ENCODE assay signal across 11 cellular contexts in the genomic region with DNA sequence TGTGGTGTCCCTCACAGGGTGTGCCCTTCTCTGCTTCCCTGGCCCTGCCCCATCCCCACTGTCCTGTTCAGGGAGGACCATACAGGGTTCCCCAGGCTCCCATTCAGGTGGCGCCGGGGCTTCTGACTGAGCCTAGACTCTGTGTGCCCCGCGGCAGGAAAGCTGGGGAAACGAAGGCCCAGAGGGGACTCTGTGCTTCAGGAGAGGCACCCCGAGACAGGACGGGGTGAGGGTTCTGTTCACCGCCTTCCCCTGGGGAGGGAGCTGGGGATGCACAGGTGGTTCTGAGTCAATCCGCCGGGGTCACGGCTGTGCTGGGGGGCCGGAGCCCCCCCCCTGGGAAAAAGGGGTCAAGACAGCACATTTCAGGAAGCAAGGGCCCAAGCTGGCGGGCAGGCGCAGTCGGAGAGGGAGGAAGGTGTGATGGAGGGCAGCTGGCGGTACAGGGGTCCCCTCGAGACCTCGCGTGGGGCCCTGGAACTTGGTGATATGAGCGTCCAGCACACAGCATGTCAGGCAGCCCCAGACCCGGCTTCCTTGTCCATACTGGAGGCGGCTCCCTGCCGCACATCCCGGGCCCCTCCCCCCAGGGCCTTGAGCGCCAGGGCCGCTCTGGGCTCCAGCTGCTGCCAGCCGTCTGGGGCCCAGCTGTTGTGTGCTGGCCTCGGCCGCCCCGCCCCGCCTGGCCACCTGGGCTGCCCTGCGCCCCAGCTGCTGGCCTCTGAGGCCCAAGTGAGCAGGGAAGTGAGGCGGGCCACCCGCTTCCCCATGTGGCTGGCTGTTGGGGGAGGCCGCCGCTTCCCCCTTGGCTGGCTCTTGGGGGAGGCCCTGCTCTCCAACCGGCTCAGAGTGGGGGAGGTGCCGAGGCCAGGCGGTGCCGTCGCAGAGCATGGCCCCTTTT. TPM values are rescaled to one million over a fixed set of nuclear protein-coding genes. Genes with fewer than 3 reads are reported as not detected.
DNase-seq lines count a peak whose midpoint lies in the region; ATAC-seq and TF ChIP-seq lines count a peak whose summit lies in the region.
"Had no signal": no experiment of that assay in that cellular context is flagged by ENCODE, and none has a peak within 500 bp of the region (broad histone marks: within the 10 kb centered on the region; RNA-seq: fewer than 3 reads in every experiment).

No MANE protein-coding gene starts in this region.

- H3K4me3 ChIP-seq in SU-DHL-6 (ENCODE audit: insufficient read depth, low read length, poor library complexity, severe bottlenecking): peak overlapping the region; percentile 37
- peak overlapping the region in 1 of 4 donors; percentile 25 for H3K4me3 ChIP-seq in upper lobe of left lung

- no peaks in the 10 kb centered on the region for H3K79me2 ChIP-seq in SU-DHL-6 (ENCODE audit: insufficient read depth, low read length)

- no peak for TF ChIP-seq CTCF in activated CD8-positive, alpha-beta T cell treated with anti-CD3 and anti-CD28 coated beads for 36 hours (IDR thresholded peaks at IDR 0.05)
- TF ChIP-seq CTCF in SU-DHL-6 (IDR thresholded peaks at IDR 0.05; ENCODE audit: insufficient read depth, low read length, poor library complexity, severe bottlenecking) (no peak), upper lobe of left lung (IDR thresholded peaks at IDR 0.05) (no peak)

- H3K27me3 Mint-ChIP-seq in activated CD8-positive, alpha-beta T cell treated with anti-CD3 and anti-CD28 coated beads for 36 hours: peaks cover 6% of the 10 kb centered on the region
- H3K27me3 Mint-ChIP-seq in activated CD8-positive, alpha-beta T cell treated with anti-CD3 and anti-CD28 coated beads, Interleukin-2, amount 10 ng/mL, durations not matched to agents 7 days and 5 days (ENCODE audit: low read depth): peaks cover 26% of the 10 kb centered on the region

- WGBS in upper lobe of left lung, 2 donors: 31 to 46% methylated on average over 19 to 30 of the region's 41 CpGs

- H3K4me3 Mint-ChIP-seq in activated CD8-positive, alpha-beta T cell treated with anti-CD3 and anti-CD28 coated beads for 36 hours: peak overlapping the region; percentile 15
- H3K4me3 Mint-ChIP-seq in activated CD8-positive, alpha-beta T cell treated with anti-CD3 and anti-CD28 coated beads, Interleukin-2, amount 10 ng/mL, durations not matched to agents 7 days and 5 days: no peak overlapping the region

- peak in 1 of 4 donors; percentile 35 for TF ChIP-seq EP300 in upper lobe of left lung (IDR thresholded peaks at IDR 0.05)

- H3K9ac ChIP-seq in SU-DHL-6 (ENCODE audit: low read length): peak overlapping the region; percentile 57

- H3K4me2 ChIP-seq in SU-DHL-6 (ENCODE audit: low read depth, low read length, poor library complexity, severe bottlenecking): peak overlapping the region; percentile 57

- POLR2A ChIA-PET in activated CD8-positive, alpha-beta T cell treated with anti-CD3 and anti-CD28 coated beads for 36 hours (lab: Charles Lee): interaction anchor here (0.9 to 3.2 kb wide), 8 partner anchors 8 to 97 kb away, joined by 3 to 22 read pairs (median 4); partner anchors contain the start of gene ASPSCR1
- POLR2A ChIA-PET in activated CD8-positive, alpha-beta T cell treated with anti-CD3 and anti-CD28 coated beads, Interleukin-2, amount 10 ng/mL, durations not matched to agents 7 days and 5 days (lab: Charles Lee): interaction anchor here (1.1 to 1.9 kb wide), 2 partner anchors 10 to 12 kb away, joined by 3 to 7 read pairs; no protein-coding TSS in a partner anchor

- no peaks in the 10 kb centered on the region for H3K9me2 ChIP-seq in SU-DHL-6 (replicated peaks; ENCODE audit: insufficient read depth, low read length)

- H3K27me3 ChIP-seq in SU-DHL-6 (ENCODE audit: low read length): no peaks in the 10 kb centered on the region
- peaks cover 0 to 16% (median 4%) of the 10 kb centered on the region in 4 donors for H3K27me3 ChIP-seq in upper lobe of left lung

- DNase-seq in activated CD8-positive, alpha-beta T cell treated with anti-CD3 and anti-CD28 coated beads for 36 hours: peak; percentile 46
- DNase-seq in activated CD8-positive, alpha-beta T cell treated with anti-CD3 and anti-CD28 coated beads, Interleukin-2, amount 10 ng/mL, durations not matched to agents 7 days and 5 days: no peak
- DNase-seq in islet precursor cell: peak; percentile 85
- peak; percentile 47 to 92 for DNase-seq in upper lobe of left lung
- DNase-seq in GM19240 (ENCODE audit: insufficient read length, low spot score): no peak
- no peak for DNase-seq in cerebellum (ENCODE audit: low spot score)
- DNase-seq in A172 (ENCODE audit: low spot score): no peak
- DNase-seq: activated T-cell treated with anti-CD3 and anti-CD28 coated beads, Interleukin-2, amount 50 U/mL, for 24 hours; foreskin keratinocyte; NCI-H187 had no signal

- no peaks in the 10 kb centered on the region for H4K20me1 ChIP-seq in SU-DHL-6 (ENCODE audit: low read depth, low read length)

- H3K4me1 ChIP-seq in upper lobe of left lung: peaks cover 19 to 42% (median 22%) of the 10 kb centered on the region in 4 donors
- H3K4me1 ChIP-seq: foreskin keratinocyte had no signal

- H3K9me3 Mint-ChIP-seq in activated CD8-positive, alpha-beta T cell treated with anti-CD3 and anti-CD28 coated beads for 36 hours: no peaks in the 10 kb centered on the region
- H3K9me3 Mint-ChIP-seq in activated CD8-positive, alpha-beta T cell treated with anti-CD3 and anti-CD28 coated beads, Interleukin-2, amount 10 ng/mL, durations not matched to agents 7 days and 5 days (ENCODE audit: insufficient read depth): no peaks in the 10 kb centered on the region
- H3K9me3 Mint-ChIP-seq: activated T-cell treated with anti-CD3 and anti-CD28 coated beads, Interleukin-2, amount 50 U/mL, for 24 hours had no signal

- CTCF ChIA-PET in activated CD8-positive, alpha-beta T cell treated with anti-CD3 and anti-CD28 coated beads for 36 hours (lab: Charles Lee): interaction anchor here (0.6 to 3.6 kb wide), 6 partner anchors 39 to 98 kb away, joined by 3 to 23 read pairs (median 4); partner anchors contain the start of genes DCXR, MAFG and RAC3
- CTCF ChIA-PET in activated CD8-positive, alpha-beta T cell treated with anti-CD3 and anti-CD28 coated beads, Interleukin-2, amount 10 ng/mL, durations not matched to agents 7 days and 5 days (lab: Charles Lee): interaction anchor here (1.0 to 1.4 kb wide), 3 partner anchors 53 to 64 kb away, joined by 3 to 5 read pairs (median 4); partner anchors contain the start of genes CENPX and LRRC45

- H3K27ac ChIP-seq in SU-DHL-6 (ENCODE audit: low read depth, low read length) (peak overlapping the region; percentile 75), upper lobe of left lung (peak overlapping the region; percentile 17 to 78 (median 56))
- H3K27ac ChIP-seq: foreskin keratinocyte had no signal

- H3K36me3 Mint-ChIP-seq in activated CD8-positive, alpha-beta T cell treated with anti-CD3 and anti-CD28 coated beads for 36 hours (ENCODE audit: low read depth): no peaks in the 10 kb centered on the region
- H3K36me3 Mint-ChIP-seq in activated CD8-positive, alpha-beta T cell treated with anti-CD3 and anti-CD28 coated beads, Interleukin-2, amount 10 ng/mL, durations not matched to agents 7 days and 5 days (ENCODE audit: low read depth): no peaks in the 10 kb centered on the region

- H3K9me3 ChIP-seq in SU-DHL-6 (ENCODE audit: insufficient read depth, low read length): no peaks in the 10 kb centered on the region
- no peaks in the 10 kb centered on the region for H3K9me3 ChIP-seq in upper lobe of left lung

- no peaks in the 10 kb centered on the region for H3K36me3 ChIP-seq in SU-DHL-6 (ENCODE audit: low read length)
- H3K36me3 ChIP-seq in upper lobe of left lung: no peaks in the 10 kb centered on the region

- peak; percentile 8 for ATAC-seq in activated CD8-positive, alpha-beta T cell treated with anti-CD3 and anti-CD28 coated beads for 36 hours
- no peak for ATAC-seq in activated CD8-positive, alpha-beta T cell treated with anti-CD3 and anti-CD28 coated beads, Interleukin-2, amount 10 ng/mL, durations not matched to agents 7 days and 5 days
- ATAC-seq in upper lobe of left lung (ENCODE audit: low FRiP score in 2 of 2): peak; percentile 11 to 52
- ATAC-seq: foreskin keratinocyte had no signal

- peaks cover 33% of the 10 kb centered on the region for H3F3A ChIP-seq in SU-DHL-6 (ENCODE audit: insufficient read depth)

- intact Hi-C loops in activated CD8-positive, alpha-beta T cell treated with anti-CD3 and anti-CD28 coated beads for 36 hours (cut with micrococcal nuclease): no loop called here

- H2AFZ ChIP-seq in SU-DHL-6 (ENCODE audit: low read depth, low read length, severe bottlenecking): no peak overlapping the region

- TF ChIP-seq POLR2A in upper lobe of left lung (IDR thresholded peaks at IDR 0.05): no peak

- peaks cover 17% of the 10 kb centered on the region for H3K4me1 Mint-ChIP-seq in activated CD8-positive, alpha-beta T cell treated with anti-CD3 and anti-CD28 coated beads for 36 hours (ENCODE audit: low read depth)
- peaks cover 23% of the 10 kb centered on the region for H3K4me1 Mint-ChIP-seq in activated CD8-positive, alpha-beta T cell treated with anti-CD3 and anti-CD28 coated beads, Interleukin-2, amount 10 ng/mL, durations not matched to agents 7 days and 5 days (ENCODE audit: low read depth)

- H3K27ac Mint-ChIP-seq in activated CD8-positive, alpha-beta T cell treated with anti-CD3 and anti-CD28 coated beads for 36 hours: no peak overlapping the region
- no peak overlapping the region for H3K27ac Mint-ChIP-seq in activated CD8-positive, alpha-beta T cell treated with anti-CD3 and anti-CD28 coated beads, Interleukin-2, amount 10 ng/mL, durations not matched to agents 7 days and 5 days
- H3K27ac Mint-ChIP-seq: activated T-cell treated with anti-CD3 and anti-CD28 coated beads, Interleukin-2, amount 50 U/mL, for 24 hours had no signal

RNA-seq across cellular contexts. Expression of gene NOTUM, which starts 5.6 kb away (rescaled TPM):
- under 1 TPM; 0.41 to 0.49 TPM for total RNA-seq in activated CD8-positive, alpha-beta T cell treated with anti-CD3 and anti-CD28 coated beads for 36 hours
- under 1 TPM; 0.29 to 0.42 TPM for total RNA-seq in activated CD8-positive, alpha-beta T cell treated with anti-CD3 and anti-CD28 coated beads, Interleukin-2, amount 10 ng/mL, durations not matched to agents 7 days and 5 days
- total RNA-seq in upper lobe of left lung (1 to 10 TPM in 5 of 6 donors, under 1 TPM in 1; 0.89 to 5.0 (median 2.3) TPM), cerebellum (0.27 TPM)
- total RNA-seq in A172 (2014; rRNA removed; shearing (Covaris generic)): 0.14 and 1.9 TPM in 2 replicates
- total RNA-seq: foreskin keratinocyte had no signal

RNA-seq across cellular contexts. Expression of gene ASPSCR1, which starts 10.8 kb away (rescaled TPM):
- total RNA-seq in activated CD8-positive, alpha-beta T cell treated with anti-CD3 and anti-CD28 coated beads for 36 hours: 10 to 100 TPM; 18.7 to 24.5 TPM
- 10 to 100 TPM; 27.0 to 33.7 TPM for total RNA-seq in activated CD8-positive, alpha-beta T cell treated with anti-CD3 and anti-CD28 coated beads, Interleukin-2, amount 10 ng/mL, durations not matched to agents 7 days and 5 days
- total RNA-seq in upper lobe of left lung (10 to 100 TPM; 26.0 to 96.4 (median 56.1) TPM), cerebellum (22.3 TPM)
- 22.4 and 25.8 TPM in 2 replicates for total RNA-seq in A172 (2014; rRNA removed; shearing (Covaris generic))

RNA-seq across cellular contexts. Expression of gene MYADML2, which starts 19.6 kb away (rescaled TPM):
- total RNA-seq in activated CD8-positive, alpha-beta T cell treated with anti-CD3 and anti-CD28 coated beads for 36 hours: not detected
- not detected for total RNA-seq in activated CD8-positive, alpha-beta T cell treated with anti-CD3 and anti-CD28 coated beads, Interleukin-2, amount 10 ng/mL, durations not matched to agents 7 days and 5 days
- total RNA-seq in upper lobe of left lung: not detected
- 0.36 TPM for total RNA-seq in cerebellum
- not detected in 2 replicates for total RNA-seq in A172 (2014; rRNA removed; shearing (Covaris generic))
- total RNA-seq: foreskin keratinocyte had no signal

RNA-seq across cellular contexts. Expression of gene PYCR1, which starts 29.5 kb away (rescaled TPM):
- 100 to 1,000 TPM; 140 to 141 TPM for total RNA-seq in activated CD8-positive, alpha-beta T cell treated with anti-CD3 and anti-CD28 coated beads for 36 hours
- total RNA-seq in activated CD8-positive, alpha-beta T cell treated with anti-CD3 and anti-CD28 coated beads, Interleukin-2, amount 10 ng/mL, durations not matched to agents 7 days and 5 days: 10 to 100 TPM; 35.5 to 38.1 TPM
- total RNA-seq in upper lobe of left lung (10 to 100 TPM in 4 of 6 donors, 1 to 10 TPM in 2; 8.4 to 42.4 (median 14.6) TPM), cerebellum (21.8 TPM)
- 70.2 and 84.1 TPM in 2 replicates for total RNA-seq in A172 (2014; rRNA removed; shearing (Covaris generic))

RNA-seq across cellular contexts. Expression of gene MAFG, which starts 39.1 kb away (rescaled TPM):
- 10 to 100 TPM; 12.4 to 14.1 TPM for total RNA-seq in activated CD8-positive, alpha-beta T cell treated with anti-CD3 and anti-CD28 coated beads for 36 hours
- total RNA-seq in activated CD8-positive, alpha-beta T cell treated with anti-CD3 and anti-CD28 coated beads, Interleukin-2, amount 10 ng/mL, durations not matched to agents 7 days and 5 days: 10 to 100 TPM; 14.0 to 16.5 TPM
- total RNA-seq in upper lobe of left lung: 10 to 100 TPM; 23.0 to 46.4 (median 28.8) TPM
- total RNA-seq in cerebellum: 9.0 TPM
- total RNA-seq in A172 (2014; rRNA removed; shearing (Covaris generic)): 30.1 and 37.6 TPM in 2 replicates

Comparison
In these comparisons a context has a peak if more than half of its experiments do, and no peak if none do; other contexts are left out.
1. DNase-seq: peak in activated CD8-positive, alpha-beta T cell treated with anti-CD3 and anti-CD28 coated beads for 36 hours (single experiment), islet precursor cell (single experiment) and upper lobe of left lung (2 of 2); none in activated CD8-positive, alpha-beta T cell treated with anti-CD3 and anti-CD28 coated beads, Interleukin-2, amount 10 ng/mL, durations not matched to agents 7 days and 5 days (single experiment), GM19240 (single experiment), cerebellum (single experiment) and A172 (single experiment).